8 cellular contexts compared by ENCODE assay signal in the genomic region with DNA sequence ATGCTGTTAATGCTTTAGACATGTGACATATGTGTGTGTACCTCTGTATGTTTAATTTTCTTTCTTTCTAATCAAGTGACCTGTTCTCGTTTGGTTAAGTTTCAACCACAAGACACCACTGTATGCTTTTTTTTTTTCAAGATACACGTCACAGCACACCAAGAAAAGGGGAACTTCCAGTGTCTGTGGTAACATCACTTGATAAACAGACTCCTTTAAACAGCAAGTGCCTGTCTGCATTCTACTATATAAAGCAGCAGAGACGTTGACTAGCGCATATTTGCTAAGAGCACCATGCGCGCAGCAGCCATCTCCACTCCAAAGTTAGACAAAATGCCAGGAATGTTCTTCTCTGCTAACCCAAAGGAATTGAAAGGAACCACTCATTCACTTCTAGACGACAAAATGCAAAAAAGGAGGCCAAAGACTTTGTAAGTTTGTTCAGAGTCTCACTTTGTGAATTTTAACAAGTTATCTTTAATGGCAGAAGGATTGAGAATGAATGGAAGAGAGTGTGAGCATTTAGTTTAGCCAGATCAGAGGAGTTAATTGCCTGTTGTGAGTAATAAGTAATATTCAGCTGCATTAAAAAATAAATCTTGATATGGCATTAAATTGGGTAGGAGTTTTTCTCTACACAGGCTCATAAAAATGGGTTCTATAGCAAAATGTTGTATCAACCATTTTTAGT. TPM values are rescaled to one million over a fixed set of nuclear protein-coding genes. Genes with fewer than 3 reads are reported as not detected.
DNase-seq lines count a peak whose midpoint lies in the region; ATAC-seq and TF ChIP-seq lines count a peak whose summit lies in the region.

A gene with protein sequence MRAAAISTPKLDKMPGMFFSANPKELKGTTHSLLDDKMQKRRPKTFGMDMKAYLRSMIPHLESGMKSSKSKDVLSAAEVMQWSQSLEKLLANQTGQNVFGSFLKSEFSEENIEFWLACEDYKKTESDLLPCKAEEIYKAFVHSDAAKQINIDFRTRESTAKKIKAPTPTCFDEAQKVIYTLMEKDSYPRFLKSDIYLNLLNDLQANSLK (plus strand): TSS at position 275 of the 691 bp plus-strand sequence. CDS start 20 bp downstream, at position 295.

- H3K4me3 ChIP-seq in muscle layer of colon (ENCODE audit: low read depth in 1 of 2, low read length in 2 of 2) (peak within 1 kb of the TSS; percentile 12 to 62), upper lobe of right lung (peak within 1 kb of the TSS; percentile 37)

- peak within 1 kb of the TSS; percentile 88 to 95 for H3K27ac Mint-ChIP-seq in activated naive CD4-positive, alpha-beta T cell treated with anti-CD3 and anti-CD28 coated beads, Interleukin-2, amount 50 U/mL, for 72 hours
- no peak within 1 kb of the TSS for H3K27ac Mint-ChIP-seq in WTC11

- H3K4me3 Mint-ChIP-seq in WTC11, result no peak within 1 kb of the TSS

- H3K9ac ChIP-seq in muscle layer of colon (ENCODE audit: low read length), result peak within 1 kb of the TSS; percentile 69

- H3K36me3 Mint-ChIP-seq in activated naive CD4-positive, alpha-beta T cell treated with anti-CD3 and anti-CD28 coated beads, Interleukin-2, amount 50 U/mL, for 72 hours, result peaks cover 6 to 8% of the 10 kb centered on the region in 2 donors
- H3K36me3 Mint-ChIP-seq in WTC11, result no peaks in the 10 kb centered on the region

- peak; percentile 94 for TF ChIP-seq POLR2A in GM18526 (IDR thresholded peaks at IDR 0.05; ENCODE audit: extremely low read depth, insufficient read length)

- CTCF ChIA-PET in WTC11 (lab: Charles Lee), result no interaction called here

- H3K27ac ChIP-seq in muscle layer of colon (ENCODE audit: low read depth, low read length) (peak within 1 kb of the TSS; percentile 30), upper lobe of right lung (peak within 1 kb of the TSS; percentile 73)

- H3K36me3 ChIP-seq in muscle layer of colon (ENCODE audit: insufficient read depth, low read length), result peaks cover 12% of the 10 kb centered on the region
- H3K36me3 ChIP-seq in upper lobe of right lung, result no peaks in the 10 kb centered on the region

- no peaks in the 10 kb centered on the region for H3K9me3 ChIP-seq in muscle layer of colon (ENCODE audit: low read length)
- H3K9me3 ChIP-seq in upper lobe of right lung, result no peaks in the 10 kb centered on the region

- peaks cover 15% of the 10 kb centered on the region for H3K4me1 Mint-ChIP-seq in WTC11

- intact Hi-C loops in upper lobe of right lung (cut with DNase I), result no loop called here

- no peaks in the 10 kb centered on the region for H3K27me3 ChIP-seq in muscle layer of colon (ENCODE audit: control insufficient read depth in 1 of 2, insufficient read depth in 2 of 2, low read length in 2 of 2)
- no peaks in the 10 kb centered on the region for H3K27me3 ChIP-seq in upper lobe of right lung

- H3K4me1 ChIP-seq in muscle layer of colon (ENCODE audit: insufficient read depth, low read length) (peaks cover 17% of the 10 kb centered on the region), upper lobe of right lung (peaks cover 4% of the 10 kb centered on the region)

- H3K9me3 Mint-ChIP-seq in activated naive CD4-positive, alpha-beta T cell treated with anti-CD3 and anti-CD28 coated beads, Interleukin-2, amount 50 U/mL, for 72 hours, result peaks cover 3 to 8% of the 10 kb centered on the region in 2 donors
- H3K9me3 Mint-ChIP-seq in WTC11, result peaks cover 8% of the 10 kb centered on the region

- TF ChIP-seq CTCF in upper lobe of right lung (IDR thresholded peaks at IDR 0.05) (no peak), WTC11 (IDR thresholded peaks at IDR 0.05) (no peak)

- ATAC-seq in HG02885 (IDR thresholded peaks at IDR 0.05; ENCODE audit: poor library complexity, unreplicated experiment) (peak; percentile 86), upper lobe of right lung (peak; percentile 90), WTC11 (no peak)
- peak; percentile 87 to 90 for ATAC-seq in activated naive CD4-positive, alpha-beta T cell treated with anti-CD3 and anti-CD28 coated beads, Interleukin-2, amount 50 U/mL, for 72 hours

- peak; percentile 97 for DNase-seq in SKM-1 treated with dmso at 0.1 percent for 144 hours (lab: John Stamatoyannopoulos, UW; ENCODE audit: unreplicated experiment)
- peak in 1 of 2 donors; percentile 54 for DNase-seq in activated naive CD4-positive, alpha-beta T cell treated with anti-CD3 and anti-CD28 coated beads, Interleukin-2, amount 50 U/mL, for 72 hours (ENCODE audit: low spot score in 2 of 2)
- peak; percentile 66 for DNase-seq in upper lobe of right lung
- no peak for DNase-seq in WTC11 (ENCODE audit: low spot score)
- no peak for DNase-seq in kidney glomerular epithelial cell (lab: John Stamatoyannopoulos, UW)

- no peaks in the 10 kb centered on the region for H3K27me3 Mint-ChIP-seq in WTC11 (ENCODE audit: low read depth)

- POLR2A ChIA-PET in WTC11 (lab: Charles Lee), result no interaction called here

TF ChIP-seq in WTC11, 78 proteins besides CTCF, POLR2A, EP300 and RAD21:
- TF ChIP-seq, protein P1, sequence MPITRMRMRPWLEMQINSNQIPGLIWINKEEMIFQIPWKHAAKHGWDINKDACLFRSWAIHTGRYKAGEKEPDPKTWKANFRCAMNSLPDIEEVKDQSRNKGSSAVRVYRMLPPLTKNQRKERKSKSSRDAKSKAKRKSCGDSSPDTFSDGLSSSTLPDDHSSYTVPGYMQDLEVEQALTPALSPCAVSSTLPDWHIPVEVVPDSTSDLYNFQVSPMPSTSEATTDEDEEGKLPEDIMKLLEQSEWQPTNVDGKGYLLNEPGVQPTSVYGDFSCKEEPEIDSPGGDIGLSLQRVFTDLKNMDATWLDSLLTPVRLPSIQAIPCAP (CRISPR knock-in tag; IDR thresholded peaks at IDR 0.05), result no peak
- TF ChIP-seq, protein P2, sequence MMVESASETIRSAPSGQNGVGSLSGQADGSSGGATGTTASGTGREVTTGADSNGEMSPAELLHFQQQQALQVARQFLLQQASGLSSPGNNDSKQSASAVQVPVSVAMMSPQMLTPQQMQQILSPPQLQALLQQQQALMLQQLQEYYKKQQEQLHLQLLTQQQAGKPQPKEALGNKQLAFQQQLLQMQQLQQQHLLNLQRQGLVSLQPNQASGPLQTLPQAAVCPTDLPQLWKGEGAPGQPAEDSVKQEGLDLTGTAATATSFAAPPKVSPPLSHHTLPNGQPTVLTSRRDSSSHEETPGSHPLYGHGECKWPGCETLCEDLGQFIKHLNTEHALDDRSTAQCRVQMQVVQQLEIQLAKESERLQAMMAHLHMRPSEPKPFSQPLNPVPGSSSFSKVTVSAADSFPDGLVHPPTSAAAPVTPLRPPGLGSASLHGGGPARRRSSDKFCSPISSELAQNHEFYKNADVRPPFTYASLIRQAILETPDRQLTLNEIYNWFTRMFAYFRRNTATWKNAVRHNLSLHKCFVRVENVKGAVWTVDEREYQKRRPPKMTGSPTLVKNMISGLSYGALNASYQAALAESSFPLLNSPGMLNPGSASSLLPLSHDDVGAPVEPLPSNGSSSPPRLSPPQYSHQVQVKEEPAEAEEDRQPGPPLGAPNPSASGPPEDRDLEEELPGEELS (CRISPR knock-in tag; IDR thresholded peaks at IDR 0.05), result no peak
- TF ChIP-seq ETV6 (CRISPR knock-in tag; IDR thresholded peaks at IDR 0.05) (no peak), RELA (CRISPR knock-in tag; IDR thresholded peaks at IDR 0.05; ENCODE audit: borderline replicate concordance) (no peak), JUN (CRISPR knock-in tag; IDR thresholded peaks at IDR 0.05) (no peak), ZNF671 (CRISPR knock-in tag; IDR thresholded peaks at IDR 0.05) (no peak), SOX15 (CRISPR knock-in tag; IDR thresholded peaks at IDR 0.05) (no peak), KAT7 (CRISPR knock-in tag; IDR thresholded peaks at IDR 0.05; ENCODE audit: borderline replicate concordance) (no peak), NR1H2 (CRISPR knock-in tag; IDR thresholded peaks at IDR 0.05) (no peak), NFE2L1 (CRISPR knock-in tag; IDR thresholded peaks at IDR 0.05) (no peak)
- TF ChIP-seq, protein P3, sequence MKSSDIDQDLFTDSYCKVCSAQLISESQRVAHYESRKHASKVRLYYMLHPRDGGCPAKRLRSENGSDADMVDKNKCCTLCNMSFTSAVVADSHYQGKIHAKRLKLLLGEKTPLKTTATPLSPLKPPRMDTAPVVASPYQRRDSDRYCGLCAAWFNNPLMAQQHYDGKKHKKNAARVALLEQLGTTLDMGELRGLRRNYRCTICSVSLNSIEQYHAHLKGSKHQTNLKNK (CRISPR knock-in tag; IDR thresholded peaks at IDR 0.05), result no peak
- TF ChIP-seq, protein P4, sequence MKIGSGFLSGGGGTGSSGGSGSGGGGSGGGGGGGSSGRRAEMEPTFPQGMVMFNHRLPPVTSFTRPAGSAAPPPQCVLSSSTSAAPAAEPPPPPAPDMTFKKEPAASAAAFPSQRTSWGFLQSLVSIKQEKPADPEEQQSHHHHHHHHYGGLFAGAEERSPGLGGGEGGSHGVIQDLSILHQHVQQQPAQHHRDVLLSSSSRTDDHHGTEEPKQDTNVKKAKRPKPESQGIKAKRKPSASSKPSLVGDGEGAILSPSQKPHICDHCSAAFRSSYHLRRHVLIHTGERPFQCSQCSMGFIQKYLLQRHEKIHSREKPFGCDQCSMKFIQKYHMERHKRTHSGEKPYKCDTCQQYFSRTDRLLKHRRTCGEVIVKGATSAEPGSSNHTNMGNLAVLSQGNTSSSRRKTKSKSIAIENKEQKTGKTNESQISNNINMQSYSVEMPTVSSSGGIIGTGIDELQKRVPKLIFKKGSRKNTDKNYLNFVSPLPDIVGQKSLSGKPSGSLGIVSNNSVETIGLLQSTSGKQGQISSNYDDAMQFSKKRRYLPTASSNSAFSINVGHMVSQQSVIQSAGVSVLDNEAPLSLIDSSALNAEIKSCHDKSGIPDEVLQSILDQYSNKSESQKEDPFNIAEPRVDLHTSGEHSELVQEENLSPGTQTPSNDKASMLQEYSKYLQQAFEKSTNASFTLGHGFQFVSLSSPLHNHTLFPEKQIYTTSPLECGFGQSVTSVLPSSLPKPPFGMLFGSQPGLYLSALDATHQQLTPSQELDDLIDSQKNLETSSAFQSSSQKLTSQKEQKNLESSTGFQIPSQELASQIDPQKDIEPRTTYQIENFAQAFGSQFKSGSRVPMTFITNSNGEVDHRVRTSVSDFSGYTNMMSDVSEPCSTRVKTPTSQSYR (CRISPR knock-in tag; IDR thresholded peaks at IDR 0.05), result no peak
- TF ChIP-seq, protein P5, sequence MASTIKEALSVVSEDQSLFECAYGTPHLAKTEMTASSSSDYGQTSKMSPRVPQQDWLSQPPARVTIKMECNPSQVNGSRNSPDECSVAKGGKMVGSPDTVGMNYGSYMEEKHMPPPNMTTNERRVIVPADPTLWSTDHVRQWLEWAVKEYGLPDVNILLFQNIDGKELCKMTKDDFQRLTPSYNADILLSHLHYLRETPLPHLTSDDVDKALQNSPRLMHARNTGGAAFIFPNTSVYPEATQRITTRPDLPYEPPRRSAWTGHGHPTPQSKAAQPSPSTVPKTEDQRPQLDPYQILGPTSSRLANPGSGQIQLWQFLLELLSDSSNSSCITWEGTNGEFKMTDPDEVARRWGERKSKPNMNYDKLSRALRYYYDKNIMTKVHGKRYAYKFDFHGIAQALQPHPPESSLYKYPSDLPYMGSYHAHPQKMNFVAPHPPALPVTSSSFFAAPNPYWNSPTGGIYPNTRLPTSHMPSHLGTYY (CRISPR knock-in tag; IDR thresholded peaks at IDR 0.05), result no peak

RNA-seq across cellular contexts. Expression of the gene that starts here (rescaled TPM):
- total RNA-seq in activated naive CD4-positive, alpha-beta T cell treated with anti-CD3 and anti-CD28 coated beads, Interleukin-2, amount 50 U/mL, for 72 hours, result 10 to 100 TPM in 1 of 2 donors, 1 to 10 TPM in 1; 9.0 to 12.0 TPM
- 27.8 TPM for total RNA-seq in upper lobe of right lung
- total RNA-seq in WTC11 (2021), result 0.14 to 0.22 TPM in 2 of 3 replicates, not detected in the other

Comparison
In these comparisons a context has a peak if more than half of its experiments do, and no peak if none do; other contexts are left out.
1. DNase-seq: peak in SKM-1 treated with dmso at 0.1 percent for 144 hours (single experiment) and upper lobe of right lung (single experiment); none in WTC11 (single experiment) and kidney glomerular epithelial cell (single experiment).